Comparison of ENCODE assay signal across 16 cellular contexts in the genomic region with DNA sequence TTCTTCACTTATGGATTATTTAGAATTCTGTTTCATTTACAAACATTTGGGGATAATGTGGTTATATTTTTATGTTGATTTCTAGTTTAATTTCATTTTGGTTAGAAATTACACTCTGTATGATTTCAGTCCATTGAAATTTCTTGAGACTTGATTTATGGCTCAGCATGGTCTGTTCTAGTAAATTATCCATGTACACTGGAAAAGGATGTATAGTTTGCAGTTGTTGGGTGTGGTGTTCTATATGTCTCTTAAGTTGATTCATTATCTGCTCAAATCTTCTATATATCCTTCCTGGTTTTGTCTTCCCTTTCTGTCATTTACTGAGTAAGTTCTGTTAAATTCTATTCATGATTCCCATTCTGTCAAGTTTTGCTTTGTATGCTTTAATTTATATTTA.
"Had no signal": no experiment of that assay in that cellular context is flagged by ENCODE, and none has a peak within 500 bp of the region (broad histone marks: within the 10 kb centered on the region; RNA-seq: fewer than 3 reads in every experiment).

No MANE protein-coding gene starts in this region.

- ATAC-seq: lower lobe of right lung, right cardiac atrium had no signal

- H3K4me3 Mint-ChIP-seq: activated CD4-positive, alpha-beta memory T cell treated with anti-CD3 and anti-CD28 coated beads for 36 hours; activated naive CD4-positive, alpha-beta T cell treated with anti-CD3 and anti-CD28 coated beads, Interleukin-2, amount 10 ng/mL, durations not matched to agents 7 days and 5 days; dendritic cell treated with granulocyte-macrophage colony-stimulating factor and Interleukin-4, amounts not matched to agents 40 ng/mL and 50 ng/mL, for 4 days; endodermal cell; naive B cell; type B pancreatic cell had no signal

- H3K9me3 ChIP-seq: lower lobe of right lung had no signal

- DNase-seq: activated CD4-positive, alpha-beta memory T cell treated with anti-CD3 and anti-CD28 coated beads for 36 hours; activated CD4-positive, alpha-beta T cell treated with anti-CD3 and anti-CD28 coated beads for 1 hour; activated CD8-positive, alpha-beta memory T cell treated with anti-CD3 and anti-CD28 coated beads, Interleukin-2, amount 50 U/mL, for 48 hours; activated naive CD4-positive, alpha-beta T cell treated with anti-CD3 and anti-CD28 coated beads, Interleukin-2, amount 10 ng/mL, durations not matched to agents 7 days and 5 days; brain microvascular endothelial cell; cerebellar nuclear complex; endodermal cell; glutamatergic neuron; lower lobe of right lung; midbrain; naive B cell; nucleus accumbens; right cardiac atrium had no signal

- H3K27me3 Mint-ChIP-seq: activated CD4-positive, alpha-beta memory T cell treated with anti-CD3 and anti-CD28 coated beads for 36 hours; activated naive CD4-positive, alpha-beta T cell treated with anti-CD3 and anti-CD28 coated beads, Interleukin-2, amount 10 ng/mL, durations not matched to agents 7 days and 5 days; dendritic cell treated with granulocyte-macrophage colony-stimulating factor and Interleukin-4, amounts not matched to agents 40 ng/mL and 50 ng/mL, for 4 days; naive B cell; type B pancreatic cell had no signal

- H3K27ac Mint-ChIP-seq: activated naive CD4-positive, alpha-beta T cell treated with anti-CD3 and anti-CD28 coated beads, Interleukin-2, amount 10 ng/mL, durations not matched to agents 7 days and 5 days; activated T-helper 2 cell treated with anti-CD3 and anti-CD28 coated beads, Interferon-gamma antibody, Interleukin-2, Interleukin-4, amounts not matched to agents 10 μg/mL and 5 μg/mL and 100 μg/mL, durations not matched to agents 14 hours and 24 hours and 36 hours; dendritic cell treated with granulocyte-macrophage colony-stimulating factor and Interleukin-4, amounts not matched to agents 40 ng/mL and 50 ng/mL, for 4 days; endodermal cell; type B pancreatic cell had no signal
